ENCODE assay signal across 1 cellular context in genomic region chr11:114326776-114327175, GRCh38.
TF ChIP-seq lines count a peak whose summit lies in the region.

No MANE protein-coding gene starts in this region.

TF ChIP-seq in K562, 482 proteins besides CTCF, POLR2A, EP300 and RAD21 (continued from another document):
- no peak for TF ChIP-seq MBD1 (CRISPR knock-in tag; IDR thresholded peaks at IDR 0.05)
- TF ChIP-seq NONO (IDR thresholded peaks at IDR 0.05; ENCODE audit: low read depth in 2 of 2, low read length in 1 of 2): no peak
